ENCODE assay signal across 27 cellular contexts in the genomic region with DNA sequence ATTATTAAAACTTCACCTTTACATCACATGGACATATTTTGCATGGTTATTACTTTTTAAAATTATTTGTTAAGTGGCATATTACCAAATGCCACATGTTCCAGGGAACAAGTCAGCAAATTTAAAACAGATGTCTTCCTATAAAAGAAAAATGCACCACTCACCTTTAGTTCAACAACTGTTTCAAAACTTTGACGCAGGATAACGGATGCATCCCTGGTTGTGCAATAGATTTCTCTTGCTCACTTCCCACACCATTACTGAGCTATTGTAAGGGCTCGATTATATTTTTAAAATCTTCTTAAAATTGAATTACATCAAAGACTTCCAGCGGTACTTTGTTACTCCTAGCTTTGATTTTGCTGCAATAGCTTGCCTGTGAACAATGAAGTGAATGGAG.
"Had no signal": no experiment of that assay in that cellular context is flagged by ENCODE, and none has a peak within 500 bp of the region (broad histone marks: within the 10 kb centered on the region; RNA-seq: fewer than 3 reads in every experiment).

No MANE protein-coding gene starts in this region.

- ATAC-seq: foreskin keratinocyte; gastroesophageal sphincter; heart left ventricle; left cardiac atrium; left lung; mucosa of descending colon; natural killer cell treated with Interleukin-12 subunit alpha and Interleukin-12 subunit beta and Interleukin-15 and Interleukin-18, amount 100 ng/mL, for 72 hours; pancreas; stimulated activated naive B cell treated with anti-CD40 and anti-IgM and Interleukin-4, amounts not matched to agents 10 μg/mL and 1 μg/mL and 100 μg/mL, for 72 hours had no signal

- H3K27ac ChIP-seq: colonic mucosa, esophagus squamous epithelium, foreskin keratinocyte, gastroesophageal sphincter, heart left ventricle, hepatocyte, left lung, neutrophil, pancreas, thoracic aorta, tibial nerve, upper lobe of left lung had no signal

- H3K4me1 ChIP-seq: colonic mucosa, esophagus squamous epithelium, foreskin keratinocyte, gastroesophageal sphincter, heart left ventricle, left lung, pancreas, tibial nerve, upper lobe of left lung had no signal

- H3K9me3 Mint-ChIP-seq: dendritic cell treated with granulocyte-macrophage colony-stimulating factor and Interleukin-4, amounts not matched to agents 40 ng/mL and 50 ng/mL, for 4 days had no signal

- H3K36me3 ChIP-seq: colonic mucosa, esophagus squamous epithelium, gastroesophageal sphincter, heart left ventricle, left lung, neutrophil, pancreas, thoracic aorta, tibial nerve, upper lobe of left lung had no signal

- H3K4me2 ChIP-seq: hepatocyte had no signal

- DNase-seq: colonic mucosa; effector CD8-positive, alpha-beta T cell; endodermal cell; esophagus squamous epithelium; foreskin keratinocyte; heart left ventricle; left cardiac atrium; left lung; mesenchymal stem cell; mucosa of descending colon; naive B cell; pancreas; small intestine; stimulated activated CD4-positive, alpha-beta T cell treated with anti-CD3 and anti-CD28 coated beads, Interleukin-15, amount 100 ng/mL, for 24 hours; stimulated activated CD4-positive, alpha-beta T cell treated with anti-CD3 and anti-CD28 coated beads, Interleukin-2, amount 100 ng/mL, for 48 hours; stimulated activated naive B cell treated with anti-CD40 and anti-IgM and Interleukin-4, amounts not matched to agents 10 μg/mL and 1 μg/mL and 100 μg/mL, for 72 hours; upper lobe of left lung had no signal

- H3K36me3 Mint-ChIP-seq: mesothelial cell of epicardium, naive B cell had no signal

- H3K4me3 ChIP-seq: colonic mucosa, esophagus squamous epithelium, gastroesophageal sphincter, heart left ventricle, hepatocyte, left lung, mucosa of descending colon, pancreas, thoracic aorta, tibial nerve, upper lobe of left lung had no signal

- H3K27me3 ChIP-seq: colonic mucosa, esophagus squamous epithelium, gastroesophageal sphincter, heart left ventricle, hepatocyte, left lung, pancreas, tibial nerve, upper lobe of left lung had no signal

- H2AFZ ChIP-seq: hepatocyte had no signal

- H3K27ac Mint-ChIP-seq: dendritic cell treated with granulocyte-macrophage colony-stimulating factor and Interleukin-4, amounts not matched to agents 40 ng/mL and 50 ng/mL, for 4 days; endodermal cell; mesothelial cell of epicardium; naive B cell; natural killer cell treated with Interleukin-12 subunit alpha and Interleukin-12 subunit beta and Interleukin-15 and Interleukin-18, amount 100 ng/mL, for 72 hours; stimulated activated naive B cell treated with anti-CD40 and anti-IgM and Interleukin-4, amounts not matched to agents 10 μg/mL and 1 μg/mL and 100 μg/mL, for 72 hours; stimulated activated naive CD8-positive, alpha-beta T cell treated with anti-CD3 and anti-CD28 coated beads, Interleukin-15, Interleukin-2, amounts not matched to agents 100 ng/mL and 50 ng/mL, for 24 hours had no signal

- H3K4me1 Mint-ChIP-seq: endodermal cell; mesothelial cell of epicardium; neural crest cell; stimulated activated naive B cell treated with anti-CD40 and anti-IgM and Interleukin-4, amounts not matched to agents 10 μg/mL and 1 μg/mL and 100 μg/mL, for 72 hours had no signal

- H3K27me3 Mint-ChIP-seq: dendritic cell treated with granulocyte-macrophage colony-stimulating factor and Interleukin-4, amounts not matched to agents 40 ng/mL and 50 ng/mL, for 4 days; natural killer cell treated with Interleukin-12 subunit alpha and Interleukin-12 subunit beta and Interleukin-15 and Interleukin-18, amount 100 ng/mL, for 72 hours; stimulated activated naive CD8-positive, alpha-beta T cell treated with anti-CD3 and anti-CD28 coated beads, Interleukin-15, Interleukin-2, amounts not matched to agents 100 ng/mL and 50 ng/mL, for 24 hours had no signal

- H3K9me3 ChIP-seq: colonic mucosa, esophagus squamous epithelium, gastroesophageal sphincter, left lung, mucosa of descending colon, neutrophil, pancreas, thoracic aorta, tibial nerve, upper lobe of left lung had no signal

- H3K4me3 Mint-ChIP-seq: dendritic cell treated with granulocyte-macrophage colony-stimulating factor and Interleukin-4, amounts not matched to agents 40 ng/mL and 50 ng/mL, for 4 days; endodermal cell; mesothelial cell of epicardium; naive B cell; natural killer cell treated with Interleukin-12 subunit alpha and Interleukin-12 subunit beta and Interleukin-15 and Interleukin-18, amount 100 ng/mL, for 72 hours; neural crest cell; stimulated activated naive B cell treated with anti-CD40 and anti-IgM and Interleukin-4, amounts not matched to agents 10 μg/mL and 1 μg/mL and 100 μg/mL, for 72 hours; stimulated activated naive CD8-positive, alpha-beta T cell treated with anti-CD3 and anti-CD28 coated beads, Interleukin-15, Interleukin-2, amounts not matched to agents 100 ng/mL and 50 ng/mL, for 24 hours had no signal
